Comparison of ENCODE assay signal across 29 cellular contexts in the genomic region with DNA sequence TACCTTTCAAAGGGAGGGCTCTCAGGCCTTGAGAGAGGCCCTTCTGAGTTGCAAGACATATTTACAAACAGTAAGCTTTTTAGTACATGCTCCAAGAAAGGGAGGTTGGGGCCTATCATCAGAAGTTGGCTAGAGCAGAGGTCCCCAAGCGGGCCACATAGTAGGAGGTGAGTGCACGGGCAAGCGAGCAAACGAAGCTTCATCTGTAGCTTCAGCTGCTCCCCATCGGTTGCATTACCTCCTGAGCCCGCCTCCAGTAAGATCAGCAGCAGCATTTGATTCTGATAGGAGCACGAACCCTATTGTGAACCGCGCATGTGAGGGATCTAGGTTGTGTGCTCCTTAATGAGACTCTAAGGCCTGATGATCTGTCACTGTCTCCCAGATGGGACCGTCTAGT. TPM values are rescaled to one million over a fixed set of nuclear protein-coding genes. Genes with fewer than 3 reads are reported as not detected.
"Had no signal": no experiment of that assay in that cellular context is flagged by ENCODE, and none has a peak within 500 bp of the region (broad histone marks: within the 10 kb centered on the region; RNA-seq: fewer than 3 reads in every experiment).

No MANE protein-coding gene starts in this region.

- ATAC-seq: effector memory CD8-positive, alpha-beta T cell; esophagus mucosa; gastrocnemius medialis; heart right ventricle; left cardiac atrium; left lung; left ventricle myocardium superior; lower lobe of right lung; naive thymus-derived CD4-positive, alpha-beta T cell had no signal

- H3K27ac ChIP-seq: coronary artery, epithelial cell of prostate, esophagus squamous epithelium, gastrocnemius medialis, heart right ventricle, left lung, lower lobe of right lung had no signal

- H3K4me3 ChIP-seq: coronary artery, dorsolateral prefrontal cortex, esophagus squamous epithelium, gastrocnemius medialis, heart right ventricle, left lung, lower lobe of right lung had no signal

- H3K36me3 ChIP-seq: esophagus squamous epithelium, gastrocnemius medialis, heart right ventricle, left lung, lower lobe of right lung had no signal

- H3K9me3 ChIP-seq: gastrocnemius medialis had no signal

- DNase-seq: dermis blood vessel endothelial cell; dorsolateral prefrontal cortex; effector CD8-positive, alpha-beta T cell; effector memory CD8-positive, alpha-beta T cell; endodermal cell; erythroblast; esophagus squamous epithelium; foreskin fibroblast; gastrocnemius medialis; glutamatergic neuron; head of caudate nucleus; heart right ventricle; hippocampal formation; left cardiac atrium; left lung; left ventricle myocardium superior; lower lobe of right lung; mesenchymal stem cell; midbrain; naive thymus-derived CD4-positive, alpha-beta T cell had no signal

- H3K27me3 ChIP-seq: dorsolateral prefrontal cortex had no signal

RNA-seq across cellular contexts. Expression of gene PRDM7, which starts 26.2 kb away (rescaled TPM):
- total RNA-seq: dermis blood vessel endothelial cell; dorsolateral prefrontal cortex; endodermal cell; esophagus mucosa; esophagus squamous epithelium; gastrocnemius medialis; glomerular endothelial cell; heart right ventricle; kidney epithelial cell; left cardiac atrium; left lung; left ventricle myocardium superior; lower leg skin; lower lobe of right lung; lung microvascular endothelial cell; mononuclear cell; mucosa of gallbladder; naive thymus-derived CD4-positive, alpha-beta T cell had no signal
